In the genomic region with DNA sequence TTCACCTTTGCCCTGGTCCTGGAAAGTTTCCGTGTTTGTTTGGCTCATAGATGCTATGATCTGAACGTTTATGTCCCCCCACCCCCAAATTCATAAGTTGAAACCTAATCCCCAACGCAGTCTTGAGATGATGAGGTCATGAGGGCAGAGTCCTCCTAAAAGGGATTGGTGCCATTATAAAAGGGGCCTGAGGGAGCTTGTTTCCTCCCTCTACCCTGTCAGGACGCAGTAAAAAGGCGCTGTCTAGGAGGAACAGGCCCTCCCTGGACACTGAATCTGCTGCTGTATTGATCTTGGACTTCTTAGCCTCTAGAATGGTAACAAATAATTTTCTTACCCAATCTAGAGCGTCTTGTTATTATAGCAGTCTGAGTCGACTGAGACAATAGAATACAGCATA, we compare ENCODE assay signal across 24 cellular contexts.
"Had no signal": no experiment of that assay in that cellular context is flagged by ENCODE, and none has a peak within 500 bp of the region (broad histone marks: within the 10 kb centered on the region; RNA-seq: fewer than 3 reads in every experiment).

No MANE protein-coding gene starts in this region.

- DNase-seq: effector memory CD4-positive, alpha-beta T cell; gastrocnemius medialis; heart right ventricle; hypothalamus; islet precursor cell; left lung; lower lobe of right lung; midbrain; naive B cell; occipital lobe; pancreas; psoas muscle; retina; right lobe of liver; stimulated activated naive CD4-positive, alpha-beta T cell; stomach; substantia nigra; trophoblast cell had no signal

- H3K4me3 ChIP-seq: esophagus muscularis mucosa, gastrocnemius medialis, heart right ventricle, left lung, lower lobe of right lung, pancreas, psoas muscle, right lobe of liver, stomach, thoracic aorta had no signal

- FAIRE-seq: endometrium, pancreas had no signal

- H3K9me3 ChIP-seq: esophagus muscularis mucosa, gastrocnemius medialis, left lung, lower lobe of right lung, pancreas, psoas muscle, right lobe of liver, stomach, thoracic aorta had no signal

- H3K9me3 Mint-ChIP-seq: memory B cell, naive B cell, nephron had no signal

- H3K27ac ChIP-seq: epithelial cell of prostate, esophagus muscularis mucosa, gastrocnemius medialis, heart right ventricle, left lung, lower lobe of right lung, pancreas, psoas muscle, right lobe of liver, stomach, thoracic aorta had no signal

- H3K27ac Mint-ChIP-seq: memory B cell, naive B cell, nephron had no signal

- H3K4me1 ChIP-seq: gastrocnemius medialis, left lung, pancreas, psoas muscle had no signal

- H3K36me3 ChIP-seq: esophagus muscularis mucosa, gastrocnemius medialis, heart right ventricle, left lung, lower lobe of right lung, pancreas, right lobe of liver, stomach, thoracic aorta had no signal

- H3K36me3 Mint-ChIP-seq: memory B cell, naive B cell had no signal

- H3K27me3 ChIP-seq: right lobe of liver had no signal

- H3K4me3 Mint-ChIP-seq: memory B cell, naive B cell, nephron had no signal
